ENCODE assay signal across 11 cellular contexts in genomic region chrX:16212436-16212835, GRCh38. TPM values are rescaled to one million over a fixed set of nuclear protein-coding genes. Genes with fewer than 3 reads are reported as not detected.
A peak's percentile ranks its signal among the peaks of the same experiment; 100 is the strongest.
DNase-seq lines count a peak whose midpoint lies in the region; ATAC-seq, FAIRE-seq and TF ChIP-seq lines count a peak whose summit lies in the region.
"Had no signal": no experiment of that assay in that cellular context is flagged by ENCODE, and none has a peak within 500 bp of the region (broad histone marks: within the 10 kb centered on the region; RNA-seq: fewer than 3 reads in every experiment).

No MANE protein-coding gene starts in this region.

- H2AFZ ChIP-seq in keratinocyte (ENCODE audit: control insufficient read depth, low read length) = no peak overlapping the region

- FAIRE-seq in keratinocyte (lab: Jason Lieb, UNC) = peak; percentile 36
- FAIRE-seq: frontal cortex had no signal

- no peaks in the 10 kb centered on the region for H3K79me2 ChIP-seq in keratinocyte (ENCODE audit: control insufficient read depth, insufficient read depth, low read length)

- H3K27ac ChIP-seq in VCaP = no peak overlapping the region
- H3K27ac ChIP-seq in keratinocyte (ENCODE audit: control insufficient read depth, insufficient read depth, low read length) = no peak overlapping the region

- ATAC-seq in GM18861 (IDR thresholded peaks at IDR 0.05; ENCODE audit: unreplicated experiment) (peak; percentile 48), GM21360 (IDR thresholded peaks at IDR 0.05; ENCODE audit: unreplicated experiment) (no peak)

- H3K36me3 ChIP-seq in BE2C = no peaks in the 10 kb centered on the region
- H3K36me3 ChIP-seq in keratinocyte (ENCODE audit: control insufficient read depth in 2 of 2, extremely low read depth in 1 of 2, insufficient read depth in 2 of 2, low read length in 2 of 2) = no peaks in the 10 kb centered on the region

- H4K20me1 ChIP-seq in keratinocyte (ENCODE audit: control insufficient read depth, extremely low read depth, insufficient read depth, low read length) = no peaks in the 10 kb centered on the region

- no peak overlapping the region for H3K4me2 ChIP-seq in keratinocyte (ENCODE audit: control insufficient read depth, extremely low read depth, insufficient read depth, low read depth, low read length)

- peak; percentile 10; the same call in 1 of the 2 replicates for TF ChIP-seq CTCF in BE2C (IDR thresholded peaks at IDR 0.05; ENCODE audit: low read depth, low read length)
- TF ChIP-seq CTCF in VCaP (conservative IDR thresholded peaks at IDR 0.05) = peak; percentile 28; the same call in 1 of the 2 replicates
- peak; percentile 22 to 64 (median 29) for TF ChIP-seq CTCF in keratinocyte (optimal IDR thresholded peaks at IDR 0.05 in 1 of 3, IDR thresholded peaks at IDR 0.05 in 1 of 3, conservative IDR thresholded peaks at IDR 0.05 in 1 of 3; ENCODE audit: extremely low read depth in 1 of 3, insufficient read depth in 2 of 3, low read length in 3 of 3)

- no peaks in the 10 kb centered on the region for H3K9me1 ChIP-seq in keratinocyte (ENCODE audit: control insufficient read depth, extremely low read depth, insufficient read depth, low read length)

- dilution Hi-C loops in keratinocyte (cut with MboI; ENCODE audit: extremely low pct_ligation_motif_present, low sequenced_read_pairs) = no loop called here

- DNase-seq in BE2C (no peak), keratinocyte (ENCODE audit: low read depth, low spot score) (no peak), cortex of kidney (lab: John Stamatoyannopoulos, UW) (no peak), AML-193 (lab: John Stamatoyannopoulos, UW) (no peak), NCI-H748 (lab: John Stamatoyannopoulos, UW; ENCODE audit: unreplicated experiment) (no peak)
- DNase-seq: activated T-cell treated with anti-CD3 and anti-CD28 coated beads, Interleukin-2, amount 50 U/mL, for 72 hours; NCI-H774 had no signal

- H3K27me3 ChIP-seq in BE2C (no peaks in the 10 kb centered on the region), keratinocyte (ENCODE audit: control insufficient read depth, extremely low read depth, insufficient read depth, low read length) (no peaks in the 10 kb centered on the region)

- no peaks in the 10 kb centered on the region for H3K4me1 ChIP-seq in BE2C
- no peaks in the 10 kb centered on the region for H3K4me1 ChIP-seq in keratinocyte (ENCODE audit: control insufficient read depth, extremely low read depth, insufficient read depth, low read length)

- no peaks in the 10 kb centered on the region for H3K9me3 ChIP-seq in BE2C
- H3K9me3 ChIP-seq in keratinocyte (ENCODE audit: control insufficient read depth, low read depth, low read length) = no peaks in the 10 kb centered on the region

- H3K9ac ChIP-seq in keratinocyte (ENCODE audit: control insufficient read depth, extremely low read depth, insufficient read depth, low read length) = no peak overlapping the region

- H3K4me3 ChIP-seq in BE2C (ENCODE audit: low read depth, low read length) = no peak overlapping the region
- no peak overlapping the region for H3K4me3 ChIP-seq in keratinocyte (ENCODE audit: control insufficient read depth in 2 of 3, extremely low read depth in 1 of 3, insufficient read depth in 2 of 3, low read depth in 1 of 3, low read length in 3 of 3)

RNA-seq across cellular contexts. Expression of gene MAGEB17, which starts 45.2 kb away (rescaled TPM):
- polyA plus RNA-seq in BE2C (2012; ENCODE audit: insufficient read depth, insufficient read length, low read depth) = 0.42 TPM
- not detected in 3 replicates for polyA plus RNA-seq in keratinocyte
- polyA plus RNA-seq in keratinocyte (2011; ENCODE audit: low read depth) = not detected
- polyA plus RNA-seq in keratinocyte (2011; cell fraction: cytosol; rRNA removed) = not detected in 2 replicates
- polyA plus RNA-seq in keratinocyte (2011; cell fraction: nucleus; rRNA removed) = not detected in 2 replicates
- polyA plus RNA-seq in keratinocyte (2012; ENCODE audit: low replicate concordance) = not detected in 2 replicates
- not detected in 3 replicates for polyA minus RNA-seq in keratinocyte
- polyA minus RNA-seq in keratinocyte (2011; cell fraction: cytosol; rRNA and poly(A)+ RNA removed) = not detected
- not detected in 2 replicates for polyA minus RNA-seq in keratinocyte (2011; cell fraction: nucleus; rRNA and poly(A)+ RNA removed)
